26 cellular contexts compared by ENCODE assay signal in the genomic region with DNA sequence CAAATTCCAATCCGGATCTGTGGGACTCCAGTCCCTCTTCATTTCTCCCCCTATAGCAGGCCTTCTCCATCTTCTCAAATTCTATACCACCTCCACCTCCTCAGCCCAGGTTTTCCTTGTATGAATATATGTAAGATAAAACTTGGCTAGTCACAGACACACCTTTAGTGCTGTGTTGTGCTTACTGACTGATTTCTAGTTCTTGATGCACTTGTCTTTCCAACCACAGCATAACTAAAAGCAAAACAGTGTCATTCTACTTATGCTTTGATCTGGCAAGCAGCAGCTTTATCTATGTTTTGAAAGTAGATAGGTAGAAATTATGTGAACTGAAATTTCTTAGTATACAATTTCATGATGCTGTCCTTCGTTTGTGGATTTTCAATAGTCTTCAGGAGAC. TPM values are rescaled to one million over a fixed set of nuclear protein-coding genes. Genes with fewer than 3 reads are reported as not detected.
A peak's percentile ranks its signal among the peaks of the same experiment; 100 is the strongest.
DNase-seq lines count a peak whose midpoint lies in the region; ATAC-seq and TF ChIP-seq lines count a peak whose summit lies in the region.
"Had no signal": no experiment of that assay in that cellular context is flagged by ENCODE, and none has a peak within 500 bp of the region (broad histone marks: within the 10 kb centered on the region; RNA-seq: fewer than 3 reads in every experiment).

No MANE protein-coding gene starts in this region.

- H3K4me3 Mint-ChIP-seq in activated naive CD4-positive, alpha-beta T cell treated with anti-CD3 and anti-CD28 coated beads, Interleukin-2, amount 10 ng/mL, durations not matched to agents 7 days and 5 days, result no peak overlapping the region
- no peak overlapping the region for H3K4me3 Mint-ChIP-seq in activated naive CD8-positive, alpha-beta T cell treated with anti-CD3 and anti-CD28 coated beads for 36 hours
- H3K4me3 Mint-ChIP-seq in stimulated activated naive CD8-positive, alpha-beta T cell treated with anti-CD3 and anti-CD28 coated beads, Interleukin-15, amount 100 ng/mL, for 72 hours, result no peak overlapping the region
- H3K4me3 Mint-ChIP-seq: dendritic cell treated with granulocyte-macrophage colony-stimulating factor and Interleukin-4, amounts not matched to agents 40 ng/mL and 50 ng/mL, for 4 days; IgD-negative memory B cell had no signal

- peak overlapping the region; percentile 14; the same call in 1 of the 2 replicates for H3K27ac ChIP-seq in KMS-11
- H3K27ac ChIP-seq: ascending aorta; BLaER1 treated with 17β-estradiol and CSF1 and Interleukin-3, amounts not matched to agents 10 nM and 100 nM; left lung; RWPE1; suprapubic skin had no signal

- H3K4me1 Mint-ChIP-seq in activated naive CD4-positive, alpha-beta T cell treated with anti-CD3 and anti-CD28 coated beads, Interleukin-2, amount 10 ng/mL, durations not matched to agents 7 days and 5 days, result peaks cover 69% of the 10 kb centered on the region
- H3K4me1 Mint-ChIP-seq in activated naive CD8-positive, alpha-beta T cell treated with anti-CD3 and anti-CD28 coated beads for 36 hours, result peaks cover 68% of the 10 kb centered on the region
- peaks cover 67% of the 10 kb centered on the region for H3K4me1 Mint-ChIP-seq in stimulated activated naive CD8-positive, alpha-beta T cell treated with anti-CD3 and anti-CD28 coated beads, Interleukin-15, amount 100 ng/mL, for 72 hours
- H3K4me1 Mint-ChIP-seq: IgD-negative memory B cell had no signal

- no peak for TF ChIP-seq CTCF in KMS-11 (conservative IDR thresholded peaks at IDR 0.05; ENCODE audit: low read depth, low read length)

- no peak overlapping the region for H3K4me3 ChIP-seq in KMS-11 (IDR thresholded peaks at IDR 0.05; ENCODE audit: insufficient read depth, low read depth, low read length)
- H3K4me3 ChIP-seq: ascending aorta; BLaER1 treated with 17β-estradiol and CSF1 and Interleukin-3, amounts not matched to agents 10 nM and 100 nM; left lung; suprapubic skin had no signal

- H3K4me2 ChIP-seq in KMS-11, result no peak overlapping the region; the same call in 1 of the 2 replicates
- H3K4me2 ChIP-seq: BLaER1 treated with 17β-estradiol and CSF1 and Interleukin-3, amounts not matched to agents 10 nM and 100 nM had no signal

- peaks cover 44% of the 10 kb centered on the region for H3K36me3 Mint-ChIP-seq in activated naive CD4-positive, alpha-beta T cell treated with anti-CD3 and anti-CD28 coated beads, Interleukin-2, amount 10 ng/mL, durations not matched to agents 7 days and 5 days
- H3K36me3 Mint-ChIP-seq in activated naive CD8-positive, alpha-beta T cell treated with anti-CD3 and anti-CD28 coated beads for 36 hours, result peaks cover 72% of the 10 kb centered on the region

- no peaks in the 10 kb centered on the region; the same call in 1 of the 2 replicates for H3K36me3 ChIP-seq in KMS-11 (ENCODE audit: insufficient read depth)

- no peaks in the 10 kb centered on the region for H3K79me2 ChIP-seq in KMS-11 (ENCODE audit: insufficient read depth, low read depth)

- no peak overlapping the region for H2AFZ ChIP-seq in KMS-11 (ENCODE audit: low read depth)

- H3K27me3 Mint-ChIP-seq in activated naive CD4-positive, alpha-beta T cell treated with anti-CD3 and anti-CD28 coated beads, Interleukin-2, amount 10 ng/mL, durations not matched to agents 7 days and 5 days, result peaks cover 6% of the 10 kb centered on the region
- H3K27me3 Mint-ChIP-seq in activated naive CD8-positive, alpha-beta T cell treated with anti-CD3 and anti-CD28 coated beads for 36 hours, result no peaks in the 10 kb centered on the region
- no peaks in the 10 kb centered on the region for H3K27me3 Mint-ChIP-seq in stimulated activated naive CD8-positive, alpha-beta T cell treated with anti-CD3 and anti-CD28 coated beads, Interleukin-15, amount 100 ng/mL, for 72 hours
- H3K27me3 Mint-ChIP-seq: dendritic cell treated with granulocyte-macrophage colony-stimulating factor and Interleukin-4, amounts not matched to agents 40 ng/mL and 50 ng/mL, for 4 days; IgD-negative memory B cell had no signal

- no peak overlapping the region for H3K9ac ChIP-seq in KMS-11
- H3K9ac ChIP-seq: BLaER1 treated with 17β-estradiol and CSF1 and Interleukin-3, amounts not matched to agents 10 nM and 100 nM had no signal

- no peaks in the 10 kb centered on the region for H3K9me3 Mint-ChIP-seq in activated naive CD4-positive, alpha-beta T cell treated with anti-CD3 and anti-CD28 coated beads, Interleukin-2, amount 10 ng/mL, durations not matched to agents 7 days and 5 days
- H3K9me3 Mint-ChIP-seq in activated naive CD8-positive, alpha-beta T cell treated with anti-CD3 and anti-CD28 coated beads for 36 hours, result no peaks in the 10 kb centered on the region
- no peaks in the 10 kb centered on the region for H3K9me3 Mint-ChIP-seq in stimulated activated naive CD8-positive, alpha-beta T cell treated with anti-CD3 and anti-CD28 coated beads, Interleukin-15, amount 100 ng/mL, for 72 hours
- H3K9me3 Mint-ChIP-seq: dendritic cell treated with granulocyte-macrophage colony-stimulating factor and Interleukin-4, amounts not matched to agents 40 ng/mL and 50 ng/mL, for 4 days; IgD-negative memory B cell had no signal

- H4K20me1 ChIP-seq in KMS-11 (ENCODE audit: insufficient read depth), result no peaks in the 10 kb centered on the region
- H4K20me1 ChIP-seq: BLaER1 treated with 17β-estradiol and CSF1 and Interleukin-3, amounts not matched to agents 10 nM and 100 nM had no signal

- H3K27me3 ChIP-seq in KMS-11 (ENCODE audit: insufficient read depth, low read depth), result no peaks in the 10 kb centered on the region
- H3K27me3 ChIP-seq: ascending aorta; BLaER1 treated with 17β-estradiol and CSF1 and Interleukin-3, amounts not matched to agents 10 nM and 100 nM; left lung; suprapubic skin had no signal

- H3K27ac Mint-ChIP-seq in activated naive CD4-positive, alpha-beta T cell treated with anti-CD3 and anti-CD28 coated beads, Interleukin-2, amount 10 ng/mL, durations not matched to agents 7 days and 5 days, result peak overlapping the region; percentile 4
- H3K27ac Mint-ChIP-seq in activated naive CD8-positive, alpha-beta T cell treated with anti-CD3 and anti-CD28 coated beads for 36 hours, result peak overlapping the region; percentile 32
- H3K27ac Mint-ChIP-seq in stimulated activated naive CD8-positive, alpha-beta T cell treated with anti-CD3 and anti-CD28 coated beads, Interleukin-15, amount 100 ng/mL, for 72 hours, result peak overlapping the region in 1 of 2 donors; percentile 10
- H3K27ac Mint-ChIP-seq: dendritic cell treated with granulocyte-macrophage colony-stimulating factor and Interleukin-4, amounts not matched to agents 40 ng/mL and 50 ng/mL, for 4 days; IgD-negative memory B cell had no signal

- H3K4me1 ChIP-seq in KMS-11 (ENCODE audit: low read depth, poor library complexity, severe bottlenecking), result peaks cover 41% of the 10 kb centered on the region
- H3K4me1 ChIP-seq: ascending aorta; BLaER1 treated with 17β-estradiol and CSF1 and Interleukin-3, amounts not matched to agents 10 nM and 100 nM; left lung; suprapubic skin had no signal

- no peak for DNase-seq in activated naive CD4-positive, alpha-beta T cell treated with anti-CD3 and anti-CD28 coated beads, Interleukin-2, amount 10 ng/mL, durations not matched to agents 7 days and 5 days
- DNase-seq in activated naive CD4-positive, alpha-beta T cell treated with anti-CD3 and anti-CD28 coated beads, Interleukin-2, amount 50 U/mL, for 16 hours, result no peak
- no peak for DNase-seq in activated naive CD8-positive, alpha-beta T cell treated with anti-CD3 and anti-CD28 coated beads for 36 hours
- DNase-seq in stimulated activated naive CD8-positive, alpha-beta T cell treated with anti-CD3 and anti-CD28 coated beads, Interleukin-15, amount 100 ng/mL, for 72 hours, result peak in 1 of 2 donors; percentile 25
- DNase-seq in foreskin melanocyte, result no peak
- no peak for DNase-seq in NCI-H446 treated with DMSO at 0.1 percent for 48 hours (lab: John Stamatoyannopoulos, UW)
- DNase-seq: activated effector memory CD4-positive, alpha-beta T cell treated with anti-CD3 and anti-CD28 coated beads, Interleukin-2, amount 50 U/mL, for 16 hours; caudate nucleus; HCEC 1CT; hypothalamus; left lung; mesendoderm; NCI-H1105 treated with DMSO at 0.1 percent for 48 hours; NCI-H2029 treated with DMSO at 0.1 percent for 48 hours; NCI-H226; NCI-H774; nucleus accumbens; T-helper 9 cell had no signal

- CTCF ChIA-PET in activated naive CD4-positive, alpha-beta T cell treated with anti-CD3 and anti-CD28 coated beads, Interleukin-2, amount 10 ng/mL, durations not matched to agents 7 days and 5 days (lab: Charles Lee), result interaction anchor here (0.9 to 1.2 kb wide), 2 partner anchors 15 to 17 kb away, joined by 3 to 4 read pairs; no protein-coding TSS in a partner anchor

- peak; percentile 82 for ATAC-seq in stimulated activated naive CD8-positive, alpha-beta T cell treated with anti-CD3 and anti-CD28 coated beads, Interleukin-15, amount 100 ng/mL, for 72 hours
- ATAC-seq: left lung, SK-N-SH treated with all-trans-retinoic acid at 6 μM for 48 hours had no signal

RNA-seq across cellular contexts. Expression of gene CCNI, which starts 47.5 kb away (rescaled TPM):
- 100 to 1,000 TPM; 230 to 237 TPM for total RNA-seq in activated naive CD8-positive, alpha-beta T cell treated with anti-CD3 and anti-CD28 coated beads for 36 hours
